ENCODE assay signal across 19 cellular contexts in the genomic region with DNA sequence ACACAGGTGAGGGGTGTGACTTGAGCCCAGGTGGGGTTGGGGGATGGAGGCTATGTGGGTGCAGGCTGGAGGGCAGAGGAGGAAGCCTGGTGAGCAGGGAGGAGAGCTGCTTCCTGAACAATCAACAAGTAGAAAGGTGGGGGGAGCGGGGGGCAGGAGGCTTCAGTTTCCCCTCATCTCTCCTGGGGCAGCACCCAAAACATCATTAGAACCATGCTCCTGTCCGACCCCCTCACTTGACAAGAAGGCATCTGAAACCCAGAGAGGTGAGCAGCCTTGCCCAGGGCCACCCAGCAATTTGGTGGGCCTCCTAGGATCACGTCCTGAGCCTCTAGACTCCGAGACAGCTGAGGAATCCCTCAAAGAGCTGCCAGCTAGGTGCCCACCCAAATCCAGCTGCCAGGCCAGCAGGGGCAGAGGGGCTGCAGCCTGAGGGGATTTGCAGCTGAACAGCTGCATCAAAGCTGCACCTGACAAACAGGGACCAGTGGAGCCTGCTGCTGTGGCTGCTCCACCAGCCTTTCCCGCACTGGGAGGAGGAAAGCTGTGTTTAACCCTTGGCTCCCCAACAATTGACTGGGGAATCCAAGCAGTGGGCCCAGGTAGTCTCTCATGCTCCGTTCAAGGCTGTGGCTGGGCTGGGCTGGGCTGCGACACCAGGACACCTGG. TPM values are rescaled to one million over a fixed set of nuclear protein-coding genes. Genes with fewer than 3 reads are reported as not detected.
A peak's percentile ranks its signal among the peaks of the same experiment; 100 is the strongest.
DNase-seq lines count a peak whose midpoint lies in the region; ATAC-seq, FAIRE-seq and TF ChIP-seq lines count a peak whose summit lies in the region.
"Had no signal": no experiment of that assay in that cellular context is flagged by ENCODE, and none has a peak within 500 bp of the region (broad histone marks: within the 10 kb centered on the region; RNA-seq: fewer than 3 reads in every experiment).

No MANE protein-coding gene starts in this region.

- no peaks in the 10 kb centered on the region for H3K9me2 ChIP-seq in OCI-LY7 (ENCODE audit: insufficient read depth, low read length)

- in situ Hi-C loops in HepG2 (cut with HindIII; ENCODE audit: extremely low pct_ligation_motif_present, low pct_unique_long_range_greater_than_20kb), result loop anchor here (25.0 kb wide), 2 partner anchors 96 to 271 kb away; no protein-coding TSS in a partner anchor

- H3K4me1 ChIP-seq in HepG2 (ENCODE audit: insufficient read depth, low read length) (peaks cover 30% of the 10 kb centered on the region), skeletal muscle tissue (ENCODE audit: control insufficient read depth in 3 of 3, insufficient read depth in 3 of 3, low read length in 3 of 3) (peaks cover 0 to 29% (median 18%) of the 10 kb centered on the region in 3 donors), OCI-LY7 (ENCODE audit: insufficient read depth, low read length, poor library complexity, severe bottlenecking) (no peaks in the 10 kb centered on the region)

- POLR2A ChIA-PET in activated naive CD8-positive, alpha-beta T cell treated with anti-CD3 and anti-CD28 coated beads, Interleukin-2, amount 10 ng/mL, durations not matched to agents 7 days and 5 days (lab: Charles Lee), result no interaction called here
- POLR2A ChIA-PET in WTC11 (lab: Charles Lee) (interaction anchor here (0.6 to 1.2 kb wide), 3 partner anchors 9 to 16 kb away, joined by 3 read pairs; no protein-coding TSS in a partner anchor), HepG2 (lab: Yijun Ruan, JAX) (no interaction called here), OCI-LY7 (lab: Charles Lee) (interaction anchor here (0.5 to 0.6 kb wide), 2 partner anchors 271 to 695 kb away, joined by 3 read pairs; no protein-coding TSS in a partner anchor)

- H4K20me1 ChIP-seq in HepG2 (ENCODE audit: insufficient read depth, low read length) (no peaks in the 10 kb centered on the region), OCI-LY7 (ENCODE audit: insufficient read depth, low read length) (no peaks in the 10 kb centered on the region)

- 19% methylated on average over 5 of the region's 7 CpGs for WGBS in HepG2 (ENCODE audit: low lambda C conversion rate)

- no peak overlapping the region for H3K27ac ChIP-seq in HepG2 (ENCODE audit: extremely low read length, insufficient read depth, low read length)
- peak overlapping the region; percentile 64 for H3K27ac ChIP-seq in skeletal muscle tissue (ENCODE audit: low read depth, low read length)
- no peak overlapping the region for H3K27ac ChIP-seq in OCI-LY7 (ENCODE audit: low read depth, low read length, poor library complexity, severe bottlenecking)
- H3K27ac ChIP-seq: epithelial cell of prostate had no signal

- ATAC-seq in activated naive CD8-positive, alpha-beta T cell treated with anti-CD3 and anti-CD28 coated beads, Interleukin-2, amount 10 ng/mL, durations not matched to agents 7 days and 5 days (ENCODE audit: low read depth), result no peak
- ATAC-seq in activated naive CD8-positive, alpha-beta T cell treated with anti-CD3 and anti-CD28 coated beads, Interleukin-2, amount 50 U/mL, for 24 hours, result no peak
- peak; percentile 55 for ATAC-seq in WTC11
- peak; percentile 35 for ATAC-seq in HepG2
- ATAC-seq in HG03196 (IDR thresholded peaks at IDR 0.05; ENCODE audit: unreplicated experiment), result no peak
- ATAC-seq: mucosa of descending colon; stimulated activated naive CD8-positive, alpha-beta T cell treated with anti-CD3 and anti-CD28 coated beads, Interleukin-15, Interleukin-2, amounts not matched to agents 100 U/mL and 50 U/mL, for 24 hours had no signal

- H3K4me3 ChIP-seq in HepG2 (replicated peaks in 1 of 3; ENCODE audit: insufficient read depth in 1 of 3, low read depth in 2 of 3, low read length in 3 of 3), result peak overlapping the region in 1 of 3 experiments; percentile 48; a peak in 1 of 6 replicates
- no peak overlapping the region for H3K4me3 ChIP-seq in skeletal muscle tissue (ENCODE audit: low read length in 3 of 3)
- H3K4me3 ChIP-seq in OCI-LY7 (ENCODE audit: low read depth, low read length, poor library complexity, severe bottlenecking), result no peak overlapping the region
- H3K4me3 ChIP-seq: coronary artery, mucosa of descending colon had no signal

- TF ChIP-seq CTCF in WTC11 (IDR thresholded peaks at IDR 0.05), result no peak
- no peak for TF ChIP-seq CTCF in HepG2 (CRISPR knock-in tag; IDR thresholded peaks at IDR 0.05)
- no peak for TF ChIP-seq CTCF in OCI-LY7 (conservative IDR thresholded peaks at IDR 0.05; ENCODE audit: low read length)

- peak; percentile 19 for DNase-seq in activated naive CD8-positive, alpha-beta T cell treated with anti-CD3 and anti-CD28 coated beads, Interleukin-2, amount 10 ng/mL, durations not matched to agents 7 days and 5 days
- DNase-seq in activated naive CD8-positive, alpha-beta T cell treated with anti-CD3 and anti-CD28 coated beads, Interleukin-2, amount 50 U/mL, for 24 hours, result no peak
- DNase-seq in WTC11 (ENCODE audit: low spot score) (peak; percentile 38), HepG2 (ENCODE audit: low spot score) (no peak), OCI-LY7 (ENCODE audit: low spot score) (no peak), AG20443 (ENCODE audit: low spot score) (no peak)
- DNase-seq: ACHN; activated CD4-positive, CD25-positive, alpha-beta regulatory T cell; islet precursor cell; KBM-7; stimulated activated CD4-positive, alpha-beta T cell treated with anti-CD3 and anti-CD28 coated beads, Interleukin-12 subunit alpha, Interleukin-12 subunit beta, amount 100 ng/mL, for 4 hours; stimulated activated naive CD8-positive, alpha-beta T cell treated with anti-CD3 and anti-CD28 coated beads, Interleukin-15, Interleukin-2, amounts not matched to agents 100 U/mL and 50 U/mL, for 24 hours had no signal

- no peaks in the 10 kb centered on the region for H3K4me1 Mint-ChIP-seq in activated naive CD8-positive, alpha-beta T cell treated with anti-CD3 and anti-CD28 coated beads, Interleukin-2, amount 10 ng/mL, durations not matched to agents 7 days and 5 days
- H3K4me1 Mint-ChIP-seq in activated naive CD8-positive, alpha-beta T cell treated with anti-CD3 and anti-CD28 coated beads, Interleukin-2, amount 50 U/mL, for 24 hours, result no peaks in the 10 kb centered on the region
- H3K4me1 Mint-ChIP-seq in WTC11, result peaks cover 28% of the 10 kb centered on the region

- intact Hi-C loops in HepG2 (cut with micrococcal nuclease; ENCODE audit: unreplicated experiment), result no loop called here
- intact Hi-C loops in OCI-LY7 (cut with micrococcal nuclease; ENCODE audit: unreplicated experiment), result no loop called here

- no peak for FAIRE-seq in HepG2 (lab: Jason Lieb, UNC)

- H3K27me3 Mint-ChIP-seq in activated naive CD8-positive, alpha-beta T cell treated with anti-CD3 and anti-CD28 coated beads, Interleukin-2, amount 10 ng/mL, durations not matched to agents 7 days and 5 days, result no peaks in the 10 kb centered on the region
- H3K27me3 Mint-ChIP-seq in activated naive CD8-positive, alpha-beta T cell treated with anti-CD3 and anti-CD28 coated beads, Interleukin-2, amount 50 U/mL, for 24 hours, result no peaks in the 10 kb centered on the region
- no peaks in the 10 kb centered on the region; the same call in 1 of the 2 replicates for H3K27me3 Mint-ChIP-seq in WTC11 (ENCODE audit: low read depth)

- H3K4me3 Mint-ChIP-seq in activated naive CD8-positive, alpha-beta T cell treated with anti-CD3 and anti-CD28 coated beads, Interleukin-2, amount 10 ng/mL, durations not matched to agents 7 days and 5 days, result no peak overlapping the region
- no peak overlapping the region for H3K4me3 Mint-ChIP-seq in activated naive CD8-positive, alpha-beta T cell treated with anti-CD3 and anti-CD28 coated beads, Interleukin-2, amount 50 U/mL, for 24 hours
- H3K4me3 Mint-ChIP-seq in WTC11, result no peak overlapping the region

- H2AFZ ChIP-seq in HepG2 (ENCODE audit: low read length), result no peak overlapping the region
- no peak overlapping the region for H2AFZ ChIP-seq in OCI-LY7 (ENCODE audit: low read length)

- H3K9me3 ChIP-seq in HepG2 (ENCODE audit: low read length), result no peaks in the 10 kb centered on the region
- H3K9me3 ChIP-seq in skeletal muscle tissue (ENCODE audit: control insufficient read depth in 3 of 3, low read length in 3 of 3), result peaks cover 0 to 9% (median 4%) of the 10 kb centered on the region in 3 donors
- H3K9me3 ChIP-seq in OCI-LY7 (ENCODE audit: low read length), result no peaks in the 10 kb centered on the region

- TF ChIP-seq RAD21 in HepG2 (CRISPR knock-in tag; IDR thresholded peaks at IDR 0.05), result no peak

- CTCF ChIA-PET in WTC11 (lab: Charles Lee) (interaction anchor here (1.0 to 3.2 kb wide), 10 partner anchors 8 to 115 kb away, joined by 3 to 28 read pairs (median 4); a partner anchor contains a TSS), HepG2 (lab: Yijun Ruan, JAX; ENCODE audit: low intra/inter-chr PET ratio, low total read pairs) (interaction anchor here (1.2 kb wide), 1 partner anchor 10 kb away, joined by 3 read pairs; no protein-coding TSS in a partner anchor), OCI-LY7 (lab: Charles Lee; ENCODE audit: unreplicated experiment) (no interaction called here)

- no peak for TF ChIP-seq EP300 in HepG2 (IDR thresholded peaks at IDR 0.05; ENCODE audit: low read depth in 2 of 2, low read length in 2 of 2)
- no peak for TF ChIP-seq EP300 in HepG2 (CRISPR knock-in tag; IDR thresholded peaks at IDR 0.05; ENCODE audit: borderline replicate concordance)

- H3K4me2 ChIP-seq in HepG2 (ENCODE audit: low read depth, low read length), result peak overlapping the region; percentile 67
- H3K4me2 ChIP-seq in OCI-LY7 (ENCODE audit: low read length), result no peak overlapping the region

- H3K27ac Mint-ChIP-seq in activated naive CD8-positive, alpha-beta T cell treated with anti-CD3 and anti-CD28 coated beads, Interleukin-2, amount 10 ng/mL, durations not matched to agents 7 days and 5 days, result no peak overlapping the region
- H3K27ac Mint-ChIP-seq in activated naive CD8-positive, alpha-beta T cell treated with anti-CD3 and anti-CD28 coated beads, Interleukin-2, amount 50 U/mL, for 24 hours, result no peak overlapping the region
- no peak overlapping the region for H3K27ac Mint-ChIP-seq in WTC11

- BruUV-seq in HepG2 (replicated peaks; lab: Mats Ljungman, UMichigan) (no TSS peak), OCI-LY7 (replicated peaks; lab: Mats Ljungman, UMichigan) (no TSS peak)

- H3K36me3 ChIP-seq in HepG2 (replicated peaks in 1 of 2; ENCODE audit: control insufficient read depth in 1 of 2, insufficient read depth in 2 of 2, low read length in 2 of 2) (no peaks in the 10 kb centered on the region), skeletal muscle tissue (ENCODE audit: control insufficient read depth in 3 of 3, insufficient read depth in 3 of 3, low read length in 3 of 3) (no peaks in the 10 kb centered on the region), OCI-LY7 (ENCODE audit: insufficient read depth, low read length) (no peaks in the 10 kb centered on the region)

- no peak for TF ChIP-seq POLR2A in HepG2 (IDR thresholded peaks at IDR 0.05; ENCODE audit: insufficient read depth in 1 of 2, low read depth in 2 of 2, low read length in 2 of 2)

- H3K9ac ChIP-seq in HepG2 (ENCODE audit: insufficient read depth, low read depth, low read length), result no peak overlapping the region
- no peak overlapping the region for H3K9ac ChIP-seq in skeletal muscle tissue (ENCODE audit: low read depth in 1 of 3, low read length in 3 of 3)

- H3K36me3 Mint-ChIP-seq in activated naive CD8-positive, alpha-beta T cell treated with anti-CD3 and anti-CD28 coated beads, Interleukin-2, amount 10 ng/mL, durations not matched to agents 7 days and 5 days, result no peaks in the 10 kb centered on the region
- no peaks in the 10 kb centered on the region for H3K36me3 Mint-ChIP-seq in activated naive CD8-positive, alpha-beta T cell treated with anti-CD3 and anti-CD28 coated beads, Interleukin-2, amount 50 U/mL, for 24 hours (ENCODE audit: low read depth)
- peaks cover 4% of the 10 kb centered on the region; the same call in 1 of the 2 replicates for H3K36me3 Mint-ChIP-seq in WTC11

- H3K27me3 ChIP-seq in HepG2 (ENCODE audit: control insufficient read depth in 1 of 2, insufficient read depth in 2 of 2, low read length in 2 of 2), result peaks cover 5 to 7% of the 10 kb centered on the region in 2 experiments; a peak in 2 of 5 replicates
- peaks cover 7 to 25% (median 8%) of the 10 kb centered on the region in 3 donors for H3K27me3 ChIP-seq in skeletal muscle tissue (ENCODE audit: control insufficient read depth in 3 of 3, insufficient read depth in 3 of 3, low read length in 3 of 3)

- no peaks in the 10 kb centered on the region for H3K79me2 ChIP-seq in HepG2 (ENCODE audit: insufficient read depth, low read length)
- no peaks in the 10 kb centered on the region for H3K79me2 ChIP-seq in OCI-LY7 (ENCODE audit: insufficient read depth, low read depth, low read length)

- peaks cover 7% of the 10 kb centered on the region for H3K9me3 Mint-ChIP-seq in activated naive CD8-positive, alpha-beta T cell treated with anti-CD3 and anti-CD28 coated beads, Interleukin-2, amount 10 ng/mL, durations not matched to agents 7 days and 5 days
- H3K9me3 Mint-ChIP-seq in activated naive CD8-positive, alpha-beta T cell treated with anti-CD3 and anti-CD28 coated beads, Interleukin-2, amount 50 U/mL, for 24 hours, result peaks cover 9% of the 10 kb centered on the region
- H3K9me3 Mint-ChIP-seq in WTC11, result peaks cover 11% of the 10 kb centered on the region

RNA-seq across cellular contexts. Expression of a gene that starts 8.4 kb away (rescaled TPM):
- under 1 TPM; 0.17 to 0.26 TPM for total RNA-seq in activated naive CD8-positive, alpha-beta T cell treated with anti-CD3 and anti-CD28 coated beads, Interleukin-2, amount 10 ng/mL, durations not matched to agents 7 days and 5 days
- total RNA-seq in WTC11 (2021), result 4.7 to 6.3 TPM (median 5.8 TPM) in 3 replicates
- not detected in 2 replicates for total RNA-seq in HepG2 (2016; rRNA removed; fragmentation: Illumina TruSeq; extraction: Trizol)
- total RNA-seq in HepG2 (2016; cell fraction: cytosol; rRNA removed; fragmentation: Illumina TruSeq; extraction: Trizol; ENCODE audit: low read depth), result not detected in 2 replicates
- total RNA-seq in HepG2 (2016; cell fraction: insoluble cytoplasmic fraction; rRNA removed; fragmentation: Illumina TruSeq; extraction: Trizol), result not detected in 2 replicates
- total RNA-seq in HepG2 (2016; cell fraction: membrane; rRNA removed; fragmentation: Illumina TruSeq; extraction: Trizol), result not detected in 2 replicates
- total RNA-seq in HepG2 (2016; cell fraction: nucleus; rRNA removed; fragmentation: Illumina TruSeq; extraction: Trizol), result not detected in 2 replicates
- not detected in 2 replicates for polyA plus RNA-seq in HepG2 (2011; rRNA removed)
- not detected in 2 replicates for polyA plus RNA-seq in HepG2 (2011; cell fraction: cytosol; rRNA removed)
- polyA plus RNA-seq in HepG2 (2011; cell fraction: nucleus; rRNA removed), result 0.10 TPM in 1 of 2 replicates, not detected in the other
- not detected in 2 replicates for polyA plus RNA-seq in HepG2 (2012)
- polyA plus RNA-seq in HepG2 (2016; cell fraction: cytosol; fragmentation: Illumina TruSeq; extraction: Trizol; ENCODE audit: low read depth), result not detected in 2 replicates
- not detected in 2 replicates for polyA plus RNA-seq in HepG2 (2016; cell fraction: insoluble cytoplasmic fraction; fragmentation: Illumina TruSeq; extraction: Trizol; ENCODE audit: low read depth)
- not detected in 2 replicates for polyA plus RNA-seq in HepG2 (2016; cell fraction: membrane; fragmentation: Illumina TruSeq; extraction: Trizol; ENCODE audit: low read depth)
- not detected in 2 replicates for polyA plus RNA-seq in HepG2 (2016; cell fraction: nucleus; fragmentation: Illumina TruSeq; extraction: Trizol; ENCODE audit: insufficient read depth, low read depth)
- 0.07 TPM in 1 of 2 replicates, not detected in the other for polyA minus RNA-seq in HepG2 (2011; rRNA and poly(A)+ RNA removed; ENCODE audit: low replicate concordance)
- polyA minus RNA-seq in HepG2 (2011; cell fraction: cytosol; rRNA and poly(A)+ RNA removed), result not detected in 2 replicates
- not detected in 2 replicates for polyA minus RNA-seq in HepG2 (2011; cell fraction: nucleus; rRNA and poly(A)+ RNA removed)
- total RNA-seq in skeletal muscle tissue, result 2.1 TPM
- total RNA-seq in OCI-LY7 (2014; rRNA removed; shearing (Covaris generic)), result 0.06 TPM in 1 of 2 replicates, not detected in the other
- 0.11 TPM in 1 of 2 replicates, not detected in the other for total RNA-seq in OCI-LY7 (2022)
- total RNA-seq: glomerular endothelial cell had no signal

RNA-seq across cellular contexts. Expression of a gene that starts 30.3 kb away (rescaled TPM):
- 10 to 100 TPM; 12.2 to 14.7 TPM for total RNA-seq in activated naive CD8-positive, alpha-beta T cell treated with anti-CD3 and anti-CD28 coated beads, Interleukin-2, amount 10 ng/mL, durations not matched to agents 7 days and 5 days
- total RNA-seq in WTC11 (2021) (0.69 to 1.4 TPM (median 0.79 TPM) in 3 replicates), HepG2 (2016; rRNA removed; fragmentation: Illumina TruSeq; extraction: Trizol) (not detected in 2 replicates), skeletal muscle tissue (not detected), OCI-LY7 (2022) (0.49 TPM in 1 of 2 replicates, not detected in the other)
- not detected in 2 replicates for total RNA-seq in HepG2 (2016; cell fraction: cytosol; rRNA removed; fragmentation: Illumina TruSeq; extraction: Trizol; ENCODE audit: low read depth)
- not detected in 2 replicates for total RNA-seq in HepG2 (2016; cell fraction: insoluble cytoplasmic fraction; rRNA removed; fragmentation: Illumina TruSeq; extraction: Trizol)
- not detected in 2 replicates for total RNA-seq in HepG2 (2016; cell fraction: membrane; rRNA removed; fragmentation: Illumina TruSeq; extraction: Trizol)
- not detected in 2 replicates for total RNA-seq in HepG2 (2016; cell fraction: nucleus; rRNA removed; fragmentation: Illumina TruSeq; extraction: Trizol)
- not detected in 2 replicates for polyA plus RNA-seq in HepG2 (2011; rRNA removed)
- not detected in 2 replicates for polyA plus RNA-seq in HepG2 (2011; cell fraction: cytosol; rRNA removed)
- polyA plus RNA-seq in HepG2 (2011; cell fraction: nucleus; rRNA removed), result not detected in 2 replicates
- polyA plus RNA-seq in HepG2 (2012), result not detected in 2 replicates
- not detected in 2 replicates for polyA plus RNA-seq in HepG2 (2016; cell fraction: cytosol; fragmentation: Illumina TruSeq; extraction: Trizol; ENCODE audit: low read depth)
- polyA plus RNA-seq in HepG2 (2016; cell fraction: insoluble cytoplasmic fraction; fragmentation: Illumina TruSeq; extraction: Trizol; ENCODE audit: low read depth), result not detected in 2 replicates
- polyA plus RNA-seq in HepG2 (2016; cell fraction: membrane; fragmentation: Illumina TruSeq; extraction: Trizol; ENCODE audit: low read depth), result not detected in 2 replicates
- not detected in 2 replicates for polyA plus RNA-seq in HepG2 (2016; cell fraction: nucleus; fragmentation: Illumina TruSeq; extraction: Trizol; ENCODE audit: insufficient read depth, low read depth)
- polyA minus RNA-seq in HepG2 (2011; rRNA and poly(A)+ RNA removed; ENCODE audit: low replicate concordance), result 1.6 TPM in 1 of 2 replicates, not detected in the other
- polyA minus RNA-seq in HepG2 (2011; cell fraction: cytosol; rRNA and poly(A)+ RNA removed), result not detected in 2 replicates
- not detected in 2 replicates for polyA minus RNA-seq in HepG2 (2011; cell fraction: nucleus; rRNA and poly(A)+ RNA removed)
- total RNA-seq in OCI-LY7 (2014; rRNA removed; shearing (Covaris generic)), result 0.46 TPM in 1 of 2 replicates, not detected in the other
- total RNA-seq: glomerular endothelial cell, mucosa of descending colon, ureter had no signal

RNA-seq across cellular contexts. Expression of a gene that starts 37.2 kb away (rescaled TPM):
- 10 to 100 TPM; 47.7 to 50.2 TPM for total RNA-seq in activated naive CD8-positive, alpha-beta T cell treated with anti-CD3 and anti-CD28 coated beads, Interleukin-2, amount 10 ng/mL, durations not matched to agents 7 days and 5 days
- total RNA-seq in WTC11 (2021) (4.7 to 6.8 TPM (median 5.8 TPM) in 3 replicates), HepG2 (2016; rRNA removed; fragmentation: Illumina TruSeq; extraction: Trizol) (not detected in 2 replicates), skeletal muscle tissue (4.2 TPM), OCI-LY7 (2022) (31.2 and 37.3 TPM in 2 replicates)
- total RNA-seq in HepG2 (2016; cell fraction: cytosol; rRNA removed; fragmentation: Illumina TruSeq; extraction: Trizol; ENCODE audit: low read depth), result not detected in 2 replicates
- total RNA-seq in HepG2 (2016; cell fraction: insoluble cytoplasmic fraction; rRNA removed; fragmentation: Illumina TruSeq; extraction: Trizol), result not detected in 2 replicates
- total RNA-seq in HepG2 (2016; cell fraction: membrane; rRNA removed; fragmentation: Illumina TruSeq; extraction: Trizol), result not detected in 2 replicates
- total RNA-seq in HepG2 (2016; cell fraction: nucleus; rRNA removed; fragmentation: Illumina TruSeq; extraction: Trizol), result not detected in 2 replicates
- polyA plus RNA-seq in HepG2 (2011; rRNA removed), result not detected in 2 replicates
- polyA plus RNA-seq in HepG2 (2011; cell fraction: cytosol; rRNA removed), result 0.04 TPM in 1 of 2 replicates, not detected in the other
- 0.12 and 0.18 TPM in 2 replicates for polyA plus RNA-seq in HepG2 (2011; cell fraction: nucleus; rRNA removed)
- not detected in 2 replicates for polyA plus RNA-seq in HepG2 (2012)
- polyA plus RNA-seq in HepG2 (2016; cell fraction: cytosol; fragmentation: Illumina TruSeq; extraction: Trizol; ENCODE audit: low read depth), result not detected in 2 replicates
- not detected in 2 replicates for polyA plus RNA-seq in HepG2 (2016; cell fraction: insoluble cytoplasmic fraction; fragmentation: Illumina TruSeq; extraction: Trizol; ENCODE audit: low read depth)
- not detected in 2 replicates for polyA plus RNA-seq in HepG2 (2016; cell fraction: membrane; fragmentation: Illumina TruSeq; extraction: Trizol; ENCODE audit: low read depth)
- polyA plus RNA-seq in HepG2 (2016; cell fraction: nucleus; fragmentation: Illumina TruSeq; extraction: Trizol; ENCODE audit: insufficient read depth, low read depth), result not detected in 2 replicates
- 103 TPM in 1 of 2 replicates, not detected in the other for polyA minus RNA-seq in HepG2 (2011; rRNA and poly(A)+ RNA removed; ENCODE audit: low replicate concordance)
- polyA minus RNA-seq in HepG2 (2011; cell fraction: cytosol; rRNA and poly(A)+ RNA removed), result 0.69 and 1.3 TPM in 2 replicates
- 0.25 and 0.52 TPM in 2 replicates for polyA minus RNA-seq in HepG2 (2011; cell fraction: nucleus; rRNA and poly(A)+ RNA removed)
- 94.7 and 110 TPM in 2 replicates for total RNA-seq in OCI-LY7 (2014; rRNA removed; shearing (Covaris generic))

Comparison
In these comparisons a context has a peak if more than half of its experiments do, and no peak if none do; other contexts are left out.
1. DNase-seq: peak in activated naive CD8-positive, alpha-beta T cell treated with anti-CD3 and anti-CD28 coated beads, Interleukin-2, amount 10 ng/mL, durations not matched to agents 7 days and 5 days (single experiment) and WTC11 (single experiment); none in activated naive CD8-positive, alpha-beta T cell treated with anti-CD3 and anti-CD28 coated beads, Interleukin-2, amount 50 U/mL, for 24 hours (single experiment), HepG2 (single experiment), OCI-LY7 (single experiment) and AG20443 (single experiment).
2. ATAC-seq: peak in WTC11 (single experiment) and HepG2 (single experiment); none in activated naive CD8-positive, alpha-beta T cell treated with anti-CD3 and anti-CD28 coated beads, Interleukin-2, amount 10 ng/mL, durations not matched to agents 7 days and 5 days (single experiment), activated naive CD8-positive, alpha-beta T cell treated with anti-CD3 and anti-CD28 coated beads, Interleukin-2, amount 50 U/mL, for 24 hours (single experiment) and HG03196 (single experiment).
3. POLR2A ChIA-PET loops: an anchor here in WTC11 (0.6 to 1.2 kb wide) and OCI-LY7 (0.5 to 0.6 kb wide); none called in activated naive CD8-positive, alpha-beta T cell treated with anti-CD3 and anti-CD28 coated beads, Interleukin-2, amount 10 ng/mL, durations not matched to agents 7 days and 5 days and HepG2.